Comparison of ENCODE assay signal across 28 cellular contexts in genomic region chr11:2308713-2309112, GRCh38. TPM values are rescaled to one million over a fixed set of nuclear protein-coding genes. Genes with fewer than 3 reads are reported as not detected.
DNase-seq lines count a peak whose midpoint lies in the region; ATAC-seq and TF ChIP-seq lines count a peak whose summit lies in the region.
"Had no signal": no experiment of that assay in that cellular context is flagged by ENCODE, and none has a peak within 500 bp of the region (broad histone marks: within the 10 kb centered on the region; RNA-seq: fewer than 3 reads in every experiment).

No MANE protein-coding gene starts in this region.

- H2BK5ac ChIP-seq in neuronal stem cell (ENCODE audit: low read length) = no peak overlapping the region

- H3K36me3 ChIP-seq in neuronal stem cell (replicated peaks in 1 of 2; ENCODE audit: control insufficient read depth in 2 of 2, insufficient read depth in 2 of 2, low read length in 2 of 2) (no peaks in the 10 kb centered on the region), vagina (no peaks in the 10 kb centered on the region), thyroid gland (no peaks in the 10 kb centered on the region)
- H3K36me3 ChIP-seq: HAP-1 had no signal

- H3K23ac ChIP-seq in neuronal stem cell (ENCODE audit: low read depth, low read length, poor library complexity) = no peak overlapping the region

- no peaks in the 10 kb centered on the region for H3K9me3 Mint-ChIP-seq in activated naive CD4-positive, alpha-beta T cell treated with anti-CD3 and anti-CD28 coated beads, Interleukin-2, amount 10 ng/mL, durations not matched to agents 7 days and 5 days
- H3K9me3 Mint-ChIP-seq: CD4-positive, CD25-positive, alpha-beta regulatory T cell; HFFc6; IgD-negative memory B cell had no signal

- peak overlapping the region; percentile 10 for H2BK12ac ChIP-seq in neuronal stem cell (ENCODE audit: low read length)

- no peak overlapping the region for H3K4ac ChIP-seq in neuronal stem cell (ENCODE audit: low read length)

- H3K18ac ChIP-seq in neuronal stem cell (ENCODE audit: low read length) = peak overlapping the region; percentile 38

- H3K27me3 Mint-ChIP-seq in activated naive CD4-positive, alpha-beta T cell treated with anti-CD3 and anti-CD28 coated beads, Interleukin-2, amount 10 ng/mL, durations not matched to agents 7 days and 5 days = no peaks in the 10 kb centered on the region
- H3K27me3 Mint-ChIP-seq: CD4-positive, CD25-positive, alpha-beta regulatory T cell; IgD-negative memory B cell had no signal

- no peak overlapping the region for H3K27ac Mint-ChIP-seq in activated naive CD4-positive, alpha-beta T cell treated with anti-CD3 and anti-CD28 coated beads, Interleukin-2, amount 10 ng/mL, durations not matched to agents 7 days and 5 days
- H3K27ac Mint-ChIP-seq: CD4-positive, CD25-positive, alpha-beta regulatory T cell; HFFc6; IgD-negative memory B cell had no signal

- H3K79me1 ChIP-seq in neuronal stem cell (ENCODE audit: low read depth, low read length) = peaks cover 3% of the 10 kb centered on the region

- TF ChIP-seq POLR2A in vagina (IDR thresholded peaks at IDR 0.05) = no peak
- no peak for TF ChIP-seq POLR2A in thyroid gland (IDR thresholded peaks at IDR 0.05)

- H3K4me1 ChIP-seq in neuronal stem cell (ENCODE audit: control insufficient read depth in 2 of 2, insufficient read depth in 1 of 2, low read depth in 1 of 2, low read length in 2 of 2) = peaks cover 5 to 13% of the 10 kb centered on the region in 2 donors
- H3K4me1 ChIP-seq in vagina = peaks cover 80% of the 10 kb centered on the region
- H3K4me1 ChIP-seq in thyroid gland = peaks cover 3 to 30% of the 10 kb centered on the region in 2 donors
- H3K4me1 ChIP-seq: HAP-1 had no signal

- no CpG with 5 or more reads among the region's 7 CpGs for WGBS in neuronal stem cell (ENCODE audit: extremely low coverage in 2 of 2, insufficient read length in 2 of 2, insufficient replicate concordance in 1 of 2), 2 donors
- 92 to 98% methylated on average over 4 of the region's 7 CpGs for WGBS in thyroid gland, 2 donors

- peaks cover 6% of the 10 kb centered on the region for H3K36me3 Mint-ChIP-seq in activated naive CD4-positive, alpha-beta T cell treated with anti-CD3 and anti-CD28 coated beads, Interleukin-2, amount 10 ng/mL, durations not matched to agents 7 days and 5 days
- H3K36me3 Mint-ChIP-seq: CD4-positive, CD25-positive, alpha-beta regulatory T cell; IgD-negative memory B cell had no signal

- TF ChIP-seq CTCF in vagina (IDR thresholded peaks at IDR 0.05) (no peak), thyroid gland (IDR thresholded peaks at IDR 0.05) (no peak)

- no peak overlapping the region for H4K8ac ChIP-seq in neuronal stem cell (ENCODE audit: low read depth, low read length)

- peak overlapping the region; percentile 60 for H3K9ac ChIP-seq in neuronal stem cell (ENCODE audit: low read depth, low read length, poor library complexity)
- H3K9ac ChIP-seq: KMS-11 had no signal

- no peak overlapping the region for H3K14ac ChIP-seq in neuronal stem cell (ENCODE audit: low read length)

- peaks cover 34% of the 10 kb centered on the region for H3K4me1 Mint-ChIP-seq in activated naive CD4-positive, alpha-beta T cell treated with anti-CD3 and anti-CD28 coated beads, Interleukin-2, amount 10 ng/mL, durations not matched to agents 7 days and 5 days

- no peak overlapping the region for H4K91ac ChIP-seq in neuronal stem cell (ENCODE audit: low read depth, low read length, poor library complexity)

- H3K9me3 ChIP-seq in neuronal stem cell (replicated peaks in 1 of 2; ENCODE audit: control insufficient read depth in 2 of 2, insufficient read depth in 1 of 2, low read depth in 1 of 2, low read length in 2 of 2) (no peaks in the 10 kb centered on the region), vagina (no peaks in the 10 kb centered on the region), thyroid gland (no peaks in the 10 kb centered on the region)
- H3K9me3 ChIP-seq: HAP-1 had no signal

- no peak for ATAC-seq in HG02623 (IDR thresholded peaks at IDR 0.05; ENCODE audit: unreplicated experiment)
- ATAC-seq: PC-3 had no signal

- H3K4me2 ChIP-seq in neuronal stem cell (ENCODE audit: insufficient read depth, low read length, poor library complexity, severe bottlenecking) = no peak overlapping the region
- H3K4me2 ChIP-seq: KMS-11 had no signal

- H2BK120ac ChIP-seq in neuronal stem cell (ENCODE audit: low read depth, low read length) = peak overlapping the region; percentile 16

- intact Hi-C loops in vagina (cut with DNase I) = loop anchor here (5.0 to 10.0 kb wide), 3 partner anchors 89 to 586 kb away; no protein-coding TSS in a partner anchor
- intact Hi-C loops in thyroid gland (cut with DNase I) = loop anchor here (10.0 kb wide), 1 partner anchor 586 kb away; no protein-coding TSS in a partner anchor

- CTCF ChIA-PET in activated naive CD4-positive, alpha-beta T cell treated with anti-CD3 and anti-CD28 coated beads, Interleukin-2, amount 10 ng/mL, durations not matched to agents 7 days and 5 days (lab: Charles Lee) = interaction anchor here (1.4 to 2.6 kb wide), 2 partner anchors 112 to 119 kb away, joined by 3 to 16 read pairs; no protein-coding TSS in a partner anchor

- DNase-seq in activated naive CD4-positive, alpha-beta T cell treated with anti-CD3 and anti-CD28 coated beads, Interleukin-2, amount 10 ng/mL, durations not matched to agents 7 days and 5 days = peak; percentile 17
- no peak for DNase-seq in activated naive CD4-positive, alpha-beta T cell (lab: John Stamatoyannopoulos, UW)
- peak; percentile 54 for DNase-seq in NCI-H69 (lab: John Stamatoyannopoulos, UW)
- no peak for DNase-seq in neuronal stem cell (ENCODE audit: low spot score)
- no peak for DNase-seq in vagina (ENCODE audit: extremely low spot score in 2 of 2)
- no peak for DNase-seq in thyroid gland
- DNase-seq: CD4-positive, CD25-positive, alpha-beta regulatory T cell; DMS153; DND-41; GOT3; HFFc6; NCI-H1048; NCI-H1417 treated with DMSO at 0.1 percent for 48 hours; NCI-H187 treated with DMSO at 0.1 percent for 48 hours; NCI-H2171 treated with DMSO at 0.1 percent for 48 hours; NCI-H345; NCI-H510A treated with DMSO at 0.1 percent for 48 hours; NCI-H748 treated with DMSO at 0.1 percent for 48 hours; NK-92 treated with Interleukin-12 subunit alpha and Interleukin-12 subunit beta, amount 100 ng/mL, for 24 hours; PC-3; SHP77 had no signal

- H3K4me3 ChIP-seq in neuronal stem cell (ENCODE audit: low read length in 2 of 2) (no peak overlapping the region), vagina (no peak overlapping the region), thyroid gland (replicated peaks in 1 of 3) (no peak overlapping the region)
- H3K4me3 ChIP-seq: HAP-1 had no signal

- H3K27me3 ChIP-seq in neuronal stem cell (ENCODE audit: control insufficient read depth in 3 of 3, insufficient read depth in 3 of 3, low read depth in 1 of 3, low read length in 3 of 3) (no peaks in the 10 kb centered on the region), vagina (no peaks in the 10 kb centered on the region), thyroid gland (no peaks in the 10 kb centered on the region)

- peak overlapping the region; percentile 94 for H2AK5ac ChIP-seq in neuronal stem cell (ENCODE audit: low read depth, low read length)

- peak overlapping the region; percentile 89 for H2BK15ac ChIP-seq in neuronal stem cell (ENCODE audit: low read length)

- H3K4me3 Mint-ChIP-seq in activated naive CD4-positive, alpha-beta T cell treated with anti-CD3 and anti-CD28 coated beads, Interleukin-2, amount 10 ng/mL, durations not matched to agents 7 days and 5 days = no peak overlapping the region
- H3K4me3 Mint-ChIP-seq: HFFc6, IgD-negative memory B cell had no signal

- no peak overlapping the region for H2AFZ ChIP-seq in neuronal stem cell (ENCODE audit: low read length)

- H3K27ac ChIP-seq in neuronal stem cell (replicated peaks; ENCODE audit: low read length) (no peak overlapping the region), vagina (peak overlapping the region; percentile 51), thyroid gland (no peak overlapping the region)
- H3K27ac ChIP-seq: KMS-11 had no signal

RNA-seq across cellular contexts. Expression of gene TSPAN32, which starts 6.9 kb away (rescaled TPM):
- not detected for polyA plus RNA-seq in neuronal stem cell (2013, experiment 1 of 2)
- 0.01 TPM for polyA plus RNA-seq in neuronal stem cell (2013, experiment 2 of 2)
- total RNA-seq in vagina (3.7 TPM), thyroid gland (under 1 TPM in 2 of 4 donors, not detected in 2; 0.33 to 0.45 TPM)
- total RNA-seq: HFFc6, PC-3, SK-MEL-5 had no signal

RNA-seq across cellular contexts. Expression of gene C11orf21, which starts 7.0 kb away (rescaled TPM):
- polyA plus RNA-seq in neuronal stem cell (2013, experiment 1 of 2) = not detected
- polyA plus RNA-seq in neuronal stem cell (2013, experiment 2 of 2) = not detected
- total RNA-seq in vagina (8.1 TPM), thyroid gland (under 1 TPM; 0.15 to 0.67 (median 0.45) TPM)
- total RNA-seq: HFFc6, PC-3, SK-MEL-5 had no signal
- polyA plus RNA-seq: BJ had no signal

RNA-seq across cellular contexts. Expression of gene ASCL2, which starts 38.3 kb away (rescaled TPM):
- polyA plus RNA-seq in neuronal stem cell (2013, experiment 1 of 2) = 0.07 TPM
- polyA plus RNA-seq in neuronal stem cell (2013, experiment 2 of 2) = 0.06 TPM
- total RNA-seq in vagina = 3.7 TPM
- 1 to 10 TPM in 1 of 4 donors, under 1 TPM in 3; 0.46 to 2.9 (median 0.66) TPM for total RNA-seq in thyroid gland
- total RNA-seq: A172, HFFc6, SK-MEL-5 had no signal
- polyA plus RNA-seq: BJ had no signal

Comparison
In these comparisons a context has a peak if more than half of its experiments do, and no peak if none do; other contexts are left out.
1. DNase-seq: peak in activated naive CD4-positive, alpha-beta T cell treated with anti-CD3 and anti-CD28 coated beads, Interleukin-2, amount 10 ng/mL, durations not matched to agents 7 days and 5 days (single experiment) and NCI-H69 (single experiment); none in activated naive CD4-positive, alpha-beta T cell (0 of 4), neuronal stem cell (single experiment), vagina (0 of 2) and thyroid gland (0 of 2).